Comparison of ENCODE assay signal across 8 cellular contexts in genomic region chr11:58578635-58579191, GRCh38. TPM values are rescaled to one million over a fixed set of nuclear protein-coding genes. Genes with fewer than 3 reads are reported as not detected.
DNase-seq lines count a peak whose midpoint lies in the region; ATAC-seq and TF ChIP-seq lines count a peak whose summit lies in the region.

TSS of gene ZFP91 (plus strand) at chr11:58579063. CDS start at chr11:58579282, 219 bp downstream.

- DNase-seq in DMS 273 (lab: John Stamatoyannopoulos, UW; ENCODE audit: unreplicated experiment) (peak; percentile 98), KG1 (lab: John Stamatoyannopoulos, UW) (peak; percentile 99), epithelial cell of proximal tubule (ENCODE audit: low read depth) (peak; percentile 75), mucosa of descending colon (peak; percentile 97 to 99 (median 98))
- DNase-seq in activated T-cell treated with anti-CD3 and anti-CD28 coated beads, Interleukin-2, amount 50 U/mL, for 1 hour = peak; percentile 94
- peak; percentile 94 to 95 for DNase-seq in stimulated activated CD8-positive, alpha-beta memory T cell treated with anti-CD3 and anti-CD28 coated beads, Interleukin-4, amount 100 ng/mL, for 1 hour (ENCODE audit: low read depth in 2 of 2, low spot score in 1 of 2)

- no peak for TF ChIP-seq CTCF in epithelial cell of proximal tubule (conservative IDR thresholded peaks at IDR 0.05; ENCODE audit: low read depth, low read length)
- TF ChIP-seq CTCF in mucosa of descending colon (IDR thresholded peaks at IDR 0.05) = no peak

- H3K9me3 ChIP-seq in mucosa of descending colon = no peaks in the 10 kb centered on the region

- H3K36me3 ChIP-seq in mucosa of descending colon (ENCODE audit: low read depth) = no peaks in the 10 kb centered on the region

- intact Hi-C loops in mucosa of descending colon (cut with DNase I, micrococcal nuclease) = no loop called here

- peaks cover 53% of the 10 kb centered on the region for H3K4me1 ChIP-seq in mucosa of descending colon (ENCODE audit: low read depth)

- ATAC-seq in GM21576 (IDR thresholded peaks at IDR 0.05; ENCODE audit: unreplicated experiment) (peak; percentile 32), mucosa of descending colon (peak; percentile 80)

- H3K4me3 ChIP-seq in epithelial cell of proximal tubule (ENCODE audit: low read depth, low read length) = peak within 1 kb of the TSS; percentile 93
- peak within 1 kb of the TSS; percentile 100 for H3K4me3 ChIP-seq in mucosa of descending colon

TF ChIP-seq in PFSK-1, 5 proteins besides CTCF, POLR2A, EP300 and RAD21:
- TF ChIP-seq TAF1 (IDR thresholded peaks at IDR 0.05; ENCODE audit: borderline replicate concordance, insufficient read depth, low read length) = 0 out of 2 replicates have a peak, but pooled peaks have one; percentile 3
- TF ChIP-seq FOXP2 (optimal IDR thresholded peaks at IDR 0.05; ENCODE audit: borderline replicate concordance, extremely low read depth, extremely low read length, insufficient read depth) = peak; percentile 10
- TF ChIP-seq POLR2AphosphoS5 (IDR thresholded peaks at IDR 0.05; ENCODE audit: low read depth, low read length) = no peak; the same call in none of the 2 replicates
- TF ChIP-seq REST (IDR thresholded peaks at IDR 0.05; ENCODE audit: insufficient read depth in 1 of 2, low read depth in 2 of 2, low read length in 2 of 2) = no peak
- TF ChIP-seq SIN3A (IDR thresholded peaks at IDR 0.05; ENCODE audit: borderline replicate concordance, insufficient read depth, low read length) = no peak

RNA-seq across cellular contexts. Expression of gene ZFP91, which starts in this region (rescaled TPM):
- 24.4 TPM for polyA plus RNA-seq in PFSK-1 (2012; ENCODE audit: insufficient read length, low read depth)
- total RNA-seq in epithelial cell of proximal tubule (25.8 and 31.8 TPM in 2 replicates), mucosa of descending colon (10 to 100 TPM; 70.0 to 93.9 (median 75.3) TPM)

Comparison
In these comparisons a context has a peak if more than half of its experiments do, and no peak if none do; other contexts are left out.
1. Peak in every context shown above with its lines: DNase-seq, ATAC-seq and H3K4me3 ChIP-seq.